8 cellular contexts compared by ENCODE assay signal in genomic region chr22:29553391-29554224, GRCh38. TPM values are rescaled to one million over a fixed set of nuclear protein-coding genes. Genes with fewer than 3 reads are reported as not detected.
DNase-seq lines count a peak whose midpoint lies in the region; ATAC-seq and TF ChIP-seq lines count a peak whose summit lies in the region.

TSS of gene THOC5 (minus strand) at chr22:29553757. CDS start at chr22:29549147, 4,610 bp downstream.

- peak within 1 kb of the TSS; percentile 93 for H3K4me2 ChIP-seq in SU-DHL-6 (ENCODE audit: low read depth, low read length, poor library complexity, severe bottlenecking)

- WGBS in ovary, 3 donors: 0% methylated on average over 43 of the region's 43 CpGs
- WGBS in thyroid gland, 2 donors: 1 to 2% methylated on average over 29 to 43 of the region's 43 CpGs

- H3K4me3 ChIP-seq in SU-DHL-6 (ENCODE audit: insufficient read depth, low read length, poor library complexity, severe bottlenecking) (peak within 1 kb of the TSS; percentile 82), ovary (peak within 1 kb of the TSS; percentile 61), thyroid gland (replicated peaks in 1 of 3) (peak within 1 kb of the TSS; percentile 49 to 71 (median 51))

- DNase-seq in NCI-H128 (lab: John Stamatoyannopoulos, UW; ENCODE audit: unreplicated experiment) (peak; percentile 86), head of caudate nucleus (peak; percentile 89 to 97 (median 95)), ovary (peak; percentile 92 to 96 (median 93)), thyroid gland (peak; percentile 95 to 96)
- peak; percentile 89 for DNase-seq in activated naive CD8-positive, alpha-beta T cell treated with anti-CD3 and anti-CD28 coated beads, Interleukin-2, amount 10 ng/mL, durations not matched to agents 7 days and 5 days

- POLR2A ChIA-PET in activated naive CD8-positive, alpha-beta T cell treated with anti-CD3 and anti-CD28 coated beads, Interleukin-2, amount 10 ng/mL, durations not matched to agents 7 days and 5 days (lab: Charles Lee): interaction anchor here (0.5 to 2.0 kb wide), 14 partner anchors 11 to 1644 kb away, joined by 3 to 21 read pairs (median 3); partner anchors contain the start of genes EWSR1, MTFP1, NF2 and NIPSNAP1

- peaks cover 15% of the 10 kb centered on the region for H3K36me3 Mint-ChIP-seq in activated naive CD8-positive, alpha-beta T cell treated with anti-CD3 and anti-CD28 coated beads, Interleukin-2, amount 10 ng/mL, durations not matched to agents 7 days and 5 days

- H3K36me3 ChIP-seq in SU-DHL-6 (ENCODE audit: low read length) (no peaks in the 10 kb centered on the region), ovary (no peaks in the 10 kb centered on the region), thyroid gland (peaks cover 12 to 19% of the 10 kb centered on the region in 2 donors)

- peak within 1 kb of the TSS; percentile 90 for H3K27ac Mint-ChIP-seq in activated naive CD8-positive, alpha-beta T cell treated with anti-CD3 and anti-CD28 coated beads, Interleukin-2, amount 10 ng/mL, durations not matched to agents 7 days and 5 days

- H3K4me1 Mint-ChIP-seq in activated naive CD8-positive, alpha-beta T cell treated with anti-CD3 and anti-CD28 coated beads, Interleukin-2, amount 10 ng/mL, durations not matched to agents 7 days and 5 days: peaks cover 19% of the 10 kb centered on the region

- H3K9me3 ChIP-seq in SU-DHL-6 (ENCODE audit: insufficient read depth, low read length) (no peaks in the 10 kb centered on the region), ovary (no peaks in the 10 kb centered on the region), thyroid gland (no peaks in the 10 kb centered on the region)

- peaks cover 26% of the 10 kb centered on the region for H3K79me2 ChIP-seq in SU-DHL-6 (ENCODE audit: insufficient read depth, low read length)

- H3F3A ChIP-seq in SU-DHL-6 (ENCODE audit: insufficient read depth): no peaks in the 10 kb centered on the region

- no peaks in the 10 kb centered on the region for H3K9me3 Mint-ChIP-seq in activated naive CD8-positive, alpha-beta T cell treated with anti-CD3 and anti-CD28 coated beads, Interleukin-2, amount 10 ng/mL, durations not matched to agents 7 days and 5 days

- peak; percentile 21 for TF ChIP-seq CTCF in GM12873 (IDR thresholded peaks at IDR 0.05; ENCODE audit: insufficient read depth, low read depth, low read length, missing control alignments)
- peak; percentile 28 for TF ChIP-seq CTCF in SU-DHL-6 (IDR thresholded peaks at IDR 0.05; ENCODE audit: insufficient read depth, low read length, poor library complexity, severe bottlenecking)
- TF ChIP-seq CTCF in ovary (IDR thresholded peaks at IDR 0.05): peak; percentile 64 to 77 (median 65)
- TF ChIP-seq CTCF in thyroid gland (IDR thresholded peaks at IDR 0.05): peak; percentile 30 to 71 (median 64)

- H3K27me3 ChIP-seq in SU-DHL-6 (ENCODE audit: low read length): no peaks in the 10 kb centered on the region
- no peaks in the 10 kb centered on the region for H3K27me3 ChIP-seq in ovary
- no peaks in the 10 kb centered on the region for H3K27me3 ChIP-seq in thyroid gland

- intact Hi-C loops in head of caudate nucleus (cut with DNase I) (loop anchor here (10.0 kb wide), 1 partner anchor 51 kb away; the partner anchor contains the start of gene NF2), ovary (cut with DNase I) (no loop called here), thyroid gland (cut with DNase I) (no loop called here)

- no peaks in the 10 kb centered on the region for H3K9me2 ChIP-seq in SU-DHL-6 (replicated peaks; ENCODE audit: insufficient read depth, low read length)

- H3K27me3 Mint-ChIP-seq in activated naive CD8-positive, alpha-beta T cell treated with anti-CD3 and anti-CD28 coated beads, Interleukin-2, amount 10 ng/mL, durations not matched to agents 7 days and 5 days: no peaks in the 10 kb centered on the region

- peak; percentile 98 for ATAC-seq in HG02759 (IDR thresholded peaks at IDR 0.05; ENCODE audit: unreplicated experiment)
- ATAC-seq in activated naive CD8-positive, alpha-beta T cell treated with anti-CD3 and anti-CD28 coated beads, Interleukin-2, amount 10 ng/mL, durations not matched to agents 7 days and 5 days (ENCODE audit: low read depth): peak; percentile 94

- no peaks in the 10 kb centered on the region for H4K20me1 ChIP-seq in SU-DHL-6 (ENCODE audit: low read depth, low read length)

- peak within 1 kb of the TSS; percentile 83 for H3K9ac ChIP-seq in SU-DHL-6 (ENCODE audit: low read length)

- TF ChIP-seq POLR2A in ovary (IDR thresholded peaks at IDR 0.05): no peak
- peak in 1 of 2 donors; percentile 67 for TF ChIP-seq POLR2A in thyroid gland (IDR thresholded peaks at IDR 0.05)

- peak within 1 kb of the TSS; percentile 70 for H2AFZ ChIP-seq in SU-DHL-6 (ENCODE audit: low read depth, low read length, severe bottlenecking)

- H3K27ac ChIP-seq in SU-DHL-6 (ENCODE audit: low read depth, low read length): peak within 1 kb of the TSS; percentile 58
- peak within 1 kb of the TSS; percentile 54 to 66 for H3K27ac ChIP-seq in ovary
- peak within 1 kb of the TSS; percentile 72 to 85 (median 78) for H3K27ac ChIP-seq in thyroid gland

- H3K4me3 Mint-ChIP-seq in activated naive CD8-positive, alpha-beta T cell treated with anti-CD3 and anti-CD28 coated beads, Interleukin-2, amount 10 ng/mL, durations not matched to agents 7 days and 5 days: peak within 1 kb of the TSS; percentile 97

- peaks cover 7% of the 10 kb centered on the region for H3K4me1 ChIP-seq in ovary (ENCODE audit: insufficient read depth)
- H3K4me1 ChIP-seq in thyroid gland: peaks cover 13 to 17% of the 10 kb centered on the region in 2 donors

- no peak for TF ChIP-seq EP300 in ovary (IDR thresholded peaks at IDR 0.05)

RNA-seq across cellular contexts. Expression of gene THOC5, which starts in this region (rescaled TPM):
- 10 to 100 TPM; 57.8 to 58.9 TPM for total RNA-seq in activated naive CD8-positive, alpha-beta T cell treated with anti-CD3 and anti-CD28 coated beads, Interleukin-2, amount 10 ng/mL, durations not matched to agents 7 days and 5 days
- total RNA-seq in ovary (10 to 100 TPM; 26.2 to 46.1 (median 30.3) TPM), thyroid gland (10 to 100 TPM; 23.9 to 46.6 (median 30.3) TPM)
- 10 to 100 TPM; 33.5 to 51.6 TPM for polyA plus RNA-seq in ovary

Comparison
In these comparisons a context has a peak if more than half of its experiments do, and no peak if none do; other contexts are left out.
1. Peak in every context shown above with its lines: DNase-seq, ATAC-seq, H3K4me3 ChIP-seq and H3K27ac ChIP-seq.